Comparison of ENCODE assay signal across 11 cellular contexts in the genomic region with DNA sequence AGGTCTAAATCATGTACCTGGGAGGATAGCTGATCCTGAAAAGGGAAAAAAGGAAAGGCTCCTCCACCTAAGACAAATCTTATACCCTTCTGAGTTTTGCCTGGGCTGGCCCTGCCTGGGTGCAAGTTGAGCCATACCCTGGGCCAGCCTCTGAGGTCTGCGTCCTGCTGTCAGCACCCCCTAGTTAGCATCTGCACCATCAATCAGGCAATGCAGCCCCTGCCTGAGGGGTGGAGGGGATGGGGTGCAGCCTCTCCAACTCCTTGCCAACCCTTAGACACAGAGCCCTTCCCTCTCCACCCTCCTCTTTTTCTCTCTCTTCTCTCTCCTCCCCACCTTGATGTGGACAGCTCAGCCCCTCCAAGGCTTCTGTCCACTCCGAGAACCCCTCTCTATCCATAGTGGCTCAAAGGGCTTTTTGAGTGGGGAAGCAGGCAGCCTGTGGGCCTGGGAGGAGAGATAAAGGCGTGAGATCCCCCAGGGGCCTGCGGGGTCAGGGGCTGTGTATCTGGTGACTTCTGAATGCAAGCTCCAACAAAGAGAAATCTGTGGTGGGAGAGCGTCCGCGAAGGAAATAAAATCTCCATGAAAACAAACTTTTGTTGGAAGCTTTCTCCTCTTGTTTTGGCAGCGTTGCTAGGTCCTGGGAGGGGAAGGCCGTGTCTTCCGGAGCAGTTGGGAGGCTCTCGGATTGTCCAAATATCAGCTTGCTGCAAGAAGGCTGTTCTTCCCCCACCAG. TPM values are rescaled to one million over a fixed set of nuclear protein-coding genes. Genes with fewer than 3 reads are reported as not detected.
DNase-seq lines count a peak whose midpoint lies in the region; ATAC-seq and TF ChIP-seq lines count a peak whose summit lies in the region.
"Had no signal": no experiment of that assay in that cellular context is flagged by ENCODE, and none has a peak within 500 bp of the region (broad histone marks: within the 10 kb centered on the region; RNA-seq: fewer than 3 reads in every experiment).

No MANE protein-coding gene starts in this region.

- POLR2A ChIA-PET in WTC11 (lab: Charles Lee) = interaction anchor here (1.3 kb wide), 1 partner anchor 10 kb away, joined by 4 read pairs; no protein-coding TSS in a partner anchor

- H3K27ac Mint-ChIP-seq in WTC11 = peak overlapping the region; percentile 45
- H3K27ac Mint-ChIP-seq in stimulated activated naive CD8-positive, alpha-beta T cell treated with anti-CD3 and anti-CD28 coated beads, Interleukin-15, amount 100 ng/mL, for 72 hours = no peak overlapping the region
- no peak overlapping the region for H3K27ac Mint-ChIP-seq in activated T-helper 1 cell treated with anti-CD3 and anti-CD28 coated beads, Interleukin-12 subunit alpha, Interleukin-12 subunit beta, Interleukin-2, Interleukin-4 antibody, amounts not matched to agents 30 ng/mL and 10 ng/mL and 1 ng/mL, durations not matched to agents 14 hours and 24 hours and 36 hours

- no peak overlapping the region for H2BK5ac ChIP-seq in mesenchymal stem cell (ENCODE audit: low read depth, low read length, poor library complexity, severe bottlenecking)

- no peak overlapping the region for H4K8ac ChIP-seq in mesenchymal stem cell (ENCODE audit: low read length)

- no peaks in the 10 kb centered on the region; the same call in none of the 2 replicates for H3K27me3 Mint-ChIP-seq in WTC11 (ENCODE audit: low read depth)
- peaks cover 25% of the 10 kb centered on the region for H3K27me3 Mint-ChIP-seq in stimulated activated naive CD8-positive, alpha-beta T cell treated with anti-CD3 and anti-CD28 coated beads, Interleukin-15, amount 100 ng/mL, for 72 hours
- peaks cover 7% of the 10 kb centered on the region for H3K27me3 Mint-ChIP-seq in activated T-helper 1 cell treated with anti-CD3 and anti-CD28 coated beads, Interleukin-12 subunit alpha, Interleukin-12 subunit beta, Interleukin-2, Interleukin-4 antibody, amounts not matched to agents 30 ng/mL and 10 ng/mL and 1 ng/mL, durations not matched to agents 14 hours and 24 hours and 36 hours (ENCODE audit: insufficient read depth)

- peak overlapping the region; percentile 63 for H2AK5ac ChIP-seq in mesenchymal stem cell (ENCODE audit: low read length, severe bottlenecking)

- no peak overlapping the region for H4K91ac ChIP-seq in mesenchymal stem cell (ENCODE audit: low read length)

- H3K4me3 ChIP-seq in mesenchymal stem cell (ENCODE audit: insufficient read depth in 1 of 2, low read depth in 1 of 2, low read length in 2 of 2) (no peak overlapping the region), spleen (no peak overlapping the region)

- TF ChIP-seq CTCF in WTC11 (IDR thresholded peaks at IDR 0.05) (no peak), spleen (IDR thresholded peaks at IDR 0.05 in 8 of 11, conservative IDR thresholded peaks at IDR 0.05 in 3 of 11) (no peak)

- peaks cover 52% of the 10 kb centered on the region for H3K4me1 Mint-ChIP-seq in WTC11
- H3K4me1 Mint-ChIP-seq in stimulated activated naive CD8-positive, alpha-beta T cell treated with anti-CD3 and anti-CD28 coated beads, Interleukin-15, amount 100 ng/mL, for 72 hours = no peaks in the 10 kb centered on the region
- no peaks in the 10 kb centered on the region for H3K4me1 Mint-ChIP-seq in activated T-helper 1 cell treated with anti-CD3 and anti-CD28 coated beads, Interleukin-12 subunit alpha, Interleukin-12 subunit beta, Interleukin-2, Interleukin-4 antibody, amounts not matched to agents 30 ng/mL and 10 ng/mL and 1 ng/mL, durations not matched to agents 14 hours and 24 hours and 36 hours (ENCODE audit: low read depth)

- H3K23ac ChIP-seq in mesenchymal stem cell (ENCODE audit: low read length in 2 of 2) = no peak overlapping the region

- no peak for TF ChIP-seq POLR2A in spleen (IDR thresholded peaks at IDR 0.05)

- ATAC-seq in WTC11 (peak; percentile 23), HG03457 (IDR thresholded peaks at IDR 0.05; ENCODE audit: unreplicated experiment) (no peak)
- ATAC-seq in stimulated activated naive CD8-positive, alpha-beta T cell treated with anti-CD3 and anti-CD28 coated beads, Interleukin-15, amount 100 ng/mL, for 72 hours = no peak

- intact Hi-C loops in spleen (cut with DNase I; ENCODE audit: low total_unique reads) = no loop called here
- intact Hi-C loops in activated T-helper 1 cell treated with anti-CD3 and anti-CD28 coated beads, Interleukin-12 subunit alpha, Interleukin-12 subunit beta, Interleukin-2, Interleukin-4 antibody, amounts not matched to agents 30 ng/mL and 10 ng/mL and 1 ng/mL, durations not matched to agents 14 hours and 24 hours and 36 hours (cut with micrococcal nuclease) = no loop called here

- peaks cover 0 to 57% of the 10 kb centered on the region in 2 experiments for H3K27me3 ChIP-seq in mesenchymal stem cell (ENCODE audit: control insufficient read depth in 1 of 2, insufficient read depth in 1 of 2, low read length in 2 of 2)
- H3K27me3 ChIP-seq in spleen (replicated peaks in 1 of 7) = peaks cover 0 to 12% (median 0%) of the 10 kb centered on the region in 7 donors

- peaks cover 42% of the 10 kb centered on the region for H3K79me1 ChIP-seq in mesenchymal stem cell (replicated peaks; ENCODE audit: low read length, poor library complexity, severe bottlenecking)

- H2AFZ ChIP-seq in mesenchymal stem cell (ENCODE audit: low read depth, low read length) = peak overlapping the region; percentile 18

- no peaks in the 10 kb centered on the region for H3K36me3 Mint-ChIP-seq in WTC11
- H3K36me3 Mint-ChIP-seq in activated T-helper 1 cell treated with anti-CD3 and anti-CD28 coated beads, Interleukin-12 subunit alpha, Interleukin-12 subunit beta, Interleukin-2, Interleukin-4 antibody, amounts not matched to agents 30 ng/mL and 10 ng/mL and 1 ng/mL, durations not matched to agents 14 hours and 24 hours and 36 hours (ENCODE audit: low read depth) = no peaks in the 10 kb centered on the region

- peaks cover 0 to 12% of the 10 kb centered on the region in 2 experiments for H3K36me3 ChIP-seq in mesenchymal stem cell (ENCODE audit: control insufficient read depth in 1 of 2, insufficient read depth in 2 of 2, low read depth in 1 of 2, low read length in 2 of 2)
- H3K36me3 ChIP-seq in spleen = no peaks in the 10 kb centered on the region

- H3K9me3 Mint-ChIP-seq in WTC11 = no peaks in the 10 kb centered on the region
- no peaks in the 10 kb centered on the region for H3K9me3 Mint-ChIP-seq in stimulated activated naive CD8-positive, alpha-beta T cell treated with anti-CD3 and anti-CD28 coated beads, Interleukin-15, amount 100 ng/mL, for 72 hours
- no peaks in the 10 kb centered on the region for H3K9me3 Mint-ChIP-seq in activated T-helper 1 cell treated with anti-CD3 and anti-CD28 coated beads, Interleukin-12 subunit alpha, Interleukin-12 subunit beta, Interleukin-2, Interleukin-4 antibody, amounts not matched to agents 30 ng/mL and 10 ng/mL and 1 ng/mL, durations not matched to agents 14 hours and 24 hours and 36 hours

- peak overlapping the region in 1 of 2 experiments; percentile 55 for H2BK12ac ChIP-seq in mesenchymal stem cell (ENCODE audit: low read length in 2 of 2)

- H3K4me3 Mint-ChIP-seq in WTC11 = no peak overlapping the region
- H3K4me3 Mint-ChIP-seq in stimulated activated naive CD8-positive, alpha-beta T cell treated with anti-CD3 and anti-CD28 coated beads, Interleukin-15, amount 100 ng/mL, for 72 hours = no peak overlapping the region
- no peak overlapping the region for H3K4me3 Mint-ChIP-seq in activated T-helper 1 cell treated with anti-CD3 and anti-CD28 coated beads, Interleukin-12 subunit alpha, Interleukin-12 subunit beta, Interleukin-2, Interleukin-4 antibody, amounts not matched to agents 30 ng/mL and 10 ng/mL and 1 ng/mL, durations not matched to agents 14 hours and 24 hours and 36 hours

- CTCF ChIA-PET in WTC11 (lab: Charles Lee) = interaction anchor here (0.5 to 1.4 kb wide), 5 partner anchors 13 to 131 kb away, joined by 3 to 5 read pairs (median 3); no protein-coding TSS in a partner anchor

- peak overlapping the region; percentile 18 to 63 for H3K18ac ChIP-seq in mesenchymal stem cell (ENCODE audit: low read depth in 1 of 2, low read length in 2 of 2)

- no peak overlapping the region for H2BK120ac ChIP-seq in mesenchymal stem cell (ENCODE audit: low read depth, low read length)

- peak overlapping the region in 1 of 2 experiments; percentile 58 for H3K4ac ChIP-seq in mesenchymal stem cell (ENCODE audit: low read depth in 1 of 2, low read length in 2 of 2)

- no peak for DNase-seq in WTC11 (ENCODE audit: low spot score)
- DNase-seq in fibroblast of the conjunctiva (ENCODE audit: low read depth) = peak; percentile 18
- no peak for DNase-seq in mesenchymal stem cell
- DNase-seq in spleen = peak; percentile 59
- DNase-seq in T1000 (lab: John Stamatoyannopoulos, UW) = no peak
- no peak for DNase-seq in stimulated activated naive CD8-positive, alpha-beta T cell treated with anti-CD3 and anti-CD28 coated beads, Interleukin-15, amount 100 ng/mL, for 72 hours
- DNase-seq in activated T-helper 1 cell treated with anti-CD3 and anti-CD28 coated beads, Interleukin-12 subunit alpha, Interleukin-12 subunit beta, Interleukin-2, Interleukin-4 antibody, amounts not matched to agents 30 ng/mL and 10 ng/mL and 1 ng/mL, durations not matched to agents 14 hours and 24 hours and 36 hours (ENCODE audit: low spot score) = no peak
- DNase-seq: NCI-H1048, NCI-H524 treated with DMSO at 0.1 percent for 48 hours, SIG-M5 had no signal

- H2BK15ac ChIP-seq in mesenchymal stem cell (ENCODE audit: low read depth, poor library complexity, severe bottlenecking) = peak overlapping the region; percentile 8

- H3K4me1 ChIP-seq in mesenchymal stem cell (ENCODE audit: control insufficient read depth, insufficient read depth, low read depth, low read length) (peaks cover 48% of the 10 kb centered on the region), spleen (peaks cover 7 to 43% (median 23%) of the 10 kb centered on the region in 6 donors)

- H3K9me3 ChIP-seq in mesenchymal stem cell (ENCODE audit: control insufficient read depth, low read length) = no peaks in the 10 kb centered on the region
- H3K9me3 ChIP-seq in spleen = no peaks in the 10 kb centered on the region

- H3K9ac ChIP-seq in mesenchymal stem cell (ENCODE audit: low read length) = peak overlapping the region; percentile 15

- WGBS in mesenchymal stem cell = 39% methylated on average over 9 of the region's 11 CpGs
- 33 to 52% (median 49%) methylated on average over 11 of the region's 11 CpGs for WGBS in spleen, 5 donors

- H3K4me2 ChIP-seq in mesenchymal stem cell (ENCODE audit: low read length, poor library complexity, severe bottlenecking) = no peak overlapping the region

- H3K14ac ChIP-seq in mesenchymal stem cell (ENCODE audit: low read length in 2 of 2) = no peak overlapping the region

- H3K27ac ChIP-seq in mesenchymal stem cell (ENCODE audit: low read length, poor library complexity, severe bottlenecking) (no peak overlapping the region), spleen (peak overlapping the region; percentile 19 to 75 (median 54))

RNA-seq across cellular contexts. Expression of a gene that starts 50.1 kb away (rescaled TPM):
- total RNA-seq in WTC11 (2021) (1.9 to 3.7 TPM (median 2.3 TPM) in 3 replicates), spleen (1 to 10 TPM; 2.7 to 8.9 (median 4.7) TPM)
- 3.7 TPM for polyA plus RNA-seq in mesenchymal stem cell (2013, experiment 1 of 2)
- polyA plus RNA-seq in mesenchymal stem cell (2013, experiment 2 of 2) = 3.4 TPM
- polyA plus RNA-seq in spleen = 1 to 10 TPM in 1 of 3 donors, under 1 TPM in 2; 0.80 to 1.6 (median 0.80) TPM
- not detected in 2 replicates for total RNA-seq in activated T-helper 1 cell treated with anti-CD3 and anti-CD28 coated beads, Interleukin-12 subunit alpha, Interleukin-12 subunit beta, Interleukin-2, Interleukin-4 antibody, amounts not matched to agents 30 ng/mL and 10 ng/mL and 1 ng/mL, durations not matched to agents 14 hours and 24 hours and 36 hours

Comparison
In these comparisons a context has a peak if more than half of its experiments do, and no peak if none do; other contexts are left out.
1. DNase-seq: peak in fibroblast of the conjunctiva (single experiment) and spleen (single experiment); none in WTC11 (single experiment), mesenchymal stem cell (single experiment), T1000 (single experiment), stimulated activated naive CD8-positive, alpha-beta T cell treated with anti-CD3 and anti-CD28 coated beads, Interleukin-15, amount 100 ng/mL, for 72 hours (0 of 2) and activated T-helper 1 cell treated with anti-CD3 and anti-CD28 coated beads, Interleukin-12 subunit alpha, Interleukin-12 subunit beta, Interleukin-2, Interleukin-4 antibody, amounts not matched to agents 30 ng/mL and 10 ng/mL and 1 ng/mL, durations not matched to agents 14 hours and 24 hours and 36 hours (single experiment).